In genomic region chr20:49937023-49937929, GRCh38 we compare ENCODE assay signal across 9 cellular contexts. TPM values are rescaled to one million over a fixed set of nuclear protein-coding genes. Genes with fewer than 3 reads are reported as not detected.
DNase-seq lines count a peak whose midpoint lies in the region; ATAC-seq, FAIRE-seq and TF ChIP-seq lines count a peak whose summit lies in the region.
"Had no signal": no experiment of that assay in that cellular context is flagged by ENCODE, and none has a peak within 500 bp of the region (broad histone marks: within the 10 kb centered on the region; RNA-seq: fewer than 3 reads in every experiment).

No MANE protein-coding gene starts in this region.

- FAIRE-seq in bronchial epithelial cell (lab: Jason Lieb, UNC), result no peak
- FAIRE-seq: GM18507 had no signal

- no peaks in the 10 kb centered on the region for H3K9me3 ChIP-seq in mucosa of descending colon

- H3K36me3 ChIP-seq in bronchial epithelial cell (ENCODE audit: control insufficient read depth, insufficient read depth, low read length), result peaks cover 11% of the 10 kb centered on the region
- H3K36me3 ChIP-seq in mucosa of descending colon (ENCODE audit: low read depth), result no peaks in the 10 kb centered on the region

- ATAC-seq in mucosa of descending colon, result peak; percentile 75

- peak; percentile 54 for DNase-seq in activated effector memory CD4-positive, alpha-beta T cell treated with anti-CD3 and anti-CD28 coated beads, Interleukin-2, amount 50 U/mL, for 16 hours
- no peak for DNase-seq in activated effector memory CD4-positive, alpha-beta T cell treated with Interleukin-2 at 50 U/mL for 16 hours
- DNase-seq in MV-4-11 (lab: John Stamatoyannopoulos, UW) (peak; percentile 33), bronchial epithelial cell (ENCODE audit: low read depth) (peak; percentile 57), mucosa of descending colon (peak in 2 of 3 donors; percentile 45 to 65), glomerular visceral epithelial cell (ENCODE audit: extremely low spot score) (no peak), middle frontal gyrus (ENCODE audit: extremely low spot score, low spot score) (no peak)
- no peak for DNase-seq in activated CD4-positive, alpha-beta T cell treated with anti-CD3 and anti-CD28 coated beads, Interleukin-2, amount 50 U/mL, for 1 hour

- H3K4me1 ChIP-seq in mucosa of descending colon (ENCODE audit: low read depth), result peaks cover 29% of the 10 kb centered on the region

- H3K27me3 ChIP-seq in bronchial epithelial cell (ENCODE audit: control insufficient read depth, insufficient read depth, low read length), result no peaks in the 10 kb centered on the region

- H3K4me3 ChIP-seq in bronchial epithelial cell (ENCODE audit: low read depth, low read length) (peak overlapping the region; percentile 92), mucosa of descending colon (peak overlapping the region; percentile 96)

- TF ChIP-seq CTCF in bronchial epithelial cell (IDR thresholded peaks at IDR 0.05; ENCODE audit: insufficient read depth, low read length, severe bottlenecking), result no peak
- TF ChIP-seq CTCF in mucosa of descending colon (IDR thresholded peaks at IDR 0.05), result no peak

- intact Hi-C loops in mucosa of descending colon (cut with DNase I, micrococcal nuclease), result no loop called here

RNA-seq across cellular contexts. Expression of gene RNF114, which starts 1.1 kb away (rescaled TPM):
- total RNA-seq in bronchial epithelial cell (28.2 and 67.1 TPM in 2 replicates), mucosa of descending colon (10 to 100 TPM; 81.3 to 89.0 (median 88.2) TPM)

RNA-seq across cellular contexts. Expression of gene SPATA2, which starts 21.9 kb away (rescaled TPM):
- total RNA-seq in bronchial epithelial cell (0.79 and 1.0 TPM in 2 replicates), mucosa of descending colon (10 to 100 TPM; 16.2 to 24.1 (median 20.2) TPM)

RNA-seq across cellular contexts. Expression of gene SNAI1, which starts 45.5 kb away (rescaled TPM):
- not detected in 2 replicates for total RNA-seq in bronchial epithelial cell
- 1 to 10 TPM in 1 of 3 donors, under 1 TPM in 2; 0.78 to 4.5 (median 0.96) TPM for total RNA-seq in mucosa of descending colon

Comparison
In these comparisons a context has a peak if more than half of its experiments do, and no peak if none do; other contexts are left out.
1. DNase-seq: peak in activated effector memory CD4-positive, alpha-beta T cell treated with anti-CD3 and anti-CD28 coated beads, Interleukin-2, amount 50 U/mL, for 16 hours (single experiment), MV-4-11 (single experiment), bronchial epithelial cell (single experiment) and mucosa of descending colon (2 of 3); none in activated effector memory CD4-positive, alpha-beta T cell treated with Interleukin-2 at 50 U/mL for 16 hours (single experiment), glomerular visceral epithelial cell (single experiment), activated CD4-positive, alpha-beta T cell treated with anti-CD3 and anti-CD28 coated beads, Interleukin-2, amount 50 U/mL, for 1 hour (single experiment) and middle frontal gyrus (single experiment).